In the genomic region with DNA sequence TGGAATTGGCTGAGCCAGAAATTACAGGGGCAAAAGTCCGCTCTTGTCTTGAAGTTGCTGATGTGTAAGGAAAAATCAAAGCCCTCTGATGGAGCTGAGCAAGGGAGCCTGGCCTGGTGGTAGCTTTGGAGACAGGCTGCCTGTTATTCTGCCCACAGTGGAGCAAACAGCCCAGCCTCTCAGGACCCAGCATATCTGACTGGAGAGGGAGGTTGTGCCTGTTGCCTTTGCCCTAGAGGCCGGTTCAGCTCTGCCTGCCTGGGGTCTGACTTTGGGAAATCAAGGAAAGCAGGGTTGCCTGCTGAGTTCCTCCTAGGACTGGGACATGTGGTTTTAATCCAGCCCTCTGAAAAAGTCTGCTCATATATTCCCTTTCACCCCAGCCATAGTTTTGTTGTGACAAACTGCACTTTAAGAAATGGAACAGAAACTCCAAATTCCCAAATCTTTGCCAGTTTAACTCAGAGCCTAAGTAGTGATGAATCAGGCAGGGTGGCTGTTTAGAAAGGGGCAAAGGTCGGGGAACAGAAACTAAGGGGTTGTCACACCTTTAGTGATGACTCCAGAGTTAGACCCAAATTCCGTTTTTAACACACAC, we compare ENCODE assay signal across 31 cellular contexts. TPM values are rescaled to one million over a fixed set of nuclear protein-coding genes. Genes with fewer than 3 reads are reported as not detected.
A peak's percentile ranks its signal among the peaks of the same experiment; 100 is the strongest.
DNase-seq lines count a peak whose midpoint lies in the region; ATAC-seq and TF ChIP-seq lines count a peak whose summit lies in the region.
"Had no signal": no experiment of that assay in that cellular context is flagged by ENCODE, and none has a peak within 500 bp of the region (broad histone marks: within the 10 kb centered on the region; RNA-seq: fewer than 3 reads in every experiment).

No MANE protein-coding gene starts in this region.

- POLR2A ChIA-PET in CD8-positive, alpha-beta T cell (lab: Charles Lee) = no interaction called here
- POLR2A ChIA-PET in PC-3 (lab: Charles Lee; ENCODE audit: unreplicated experiment) = no interaction called here

- TF ChIP-seq POLR2A in ovary (IDR thresholded peaks at IDR 0.05) = no peak

- no peak for ATAC-seq in CD8-positive, alpha-beta T cell
- ATAC-seq in GM21515 (IDR thresholded peaks at IDR 0.05; ENCODE audit: unreplicated experiment) = no peak
- ATAC-seq in PC-3 = no peak
- ATAC-seq: activated CD8-positive, alpha-beta T cell treated with anti-CD3 and anti-CD28 coated beads, Interleukin-2, amount 10 ng/mL, durations not matched to agents 7 days and 5 days; heart left ventricle; left colon; Panc1; stimulated activated effector memory CD8-positive, alpha-beta T cell treated with anti-CD3 and anti-CD28 coated beads, Interleukin-12 subunit alpha, Interleukin-12 subunit beta, amount 100 ng/mL, for 72 hours had no signal

- no peak overlapping the region for H3K4me2 ChIP-seq in PC-3 (ENCODE audit: low read length)

- H3K9me3 Mint-ChIP-seq in CD8-positive, alpha-beta T cell = peaks cover 2% of the 10 kb centered on the region
- H3K9me3 Mint-ChIP-seq: dendritic cell treated with granulocyte-macrophage colony-stimulating factor and Interleukin-4, amounts not matched to agents 40 ng/mL and 50 ng/mL, for 4 days; memory B cell; stimulated activated effector memory CD8-positive, alpha-beta T cell treated with anti-CD3 and anti-CD28 coated beads, Interleukin-12 subunit alpha, Interleukin-12 subunit beta, amount 100 ng/mL, for 72 hours had no signal

- no peak overlapping the region for H3K4me3 Mint-ChIP-seq in CD8-positive, alpha-beta T cell
- H3K4me3 Mint-ChIP-seq: activated CD8-positive, alpha-beta T cell treated with anti-CD3 and anti-CD28 coated beads, Interleukin-2, amount 10 ng/mL, durations not matched to agents 7 days and 5 days; activated T-cell treated with anti-CD3 and anti-CD28 coated beads, Interleukin-2, amount 50 U/mL, for 24 hours; dendritic cell treated with granulocyte-macrophage colony-stimulating factor and Interleukin-4, amounts not matched to agents 40 ng/mL and 50 ng/mL, for 4 days; memory B cell; stimulated activated effector memory CD8-positive, alpha-beta T cell treated with anti-CD3 and anti-CD28 coated beads, Interleukin-12 subunit alpha, Interleukin-12 subunit beta, amount 100 ng/mL, for 72 hours had no signal

- H3K36me3 Mint-ChIP-seq in CD8-positive, alpha-beta T cell = peaks cover 2% of the 10 kb centered on the region
- H3K36me3 Mint-ChIP-seq: CD8-positive, alpha-beta memory T cell; memory B cell; stimulated activated effector memory CD8-positive, alpha-beta T cell treated with anti-CD3 and anti-CD28 coated beads, Interleukin-12 subunit alpha, Interleukin-12 subunit beta, amount 100 ng/mL, for 72 hours had no signal

- no peak overlapping the region for H3K9ac ChIP-seq in PC-3 (ENCODE audit: low read length)

- CTCF ChIA-PET in CD8-positive, alpha-beta T cell (lab: Charles Lee) = interaction anchor here (1.0 to 1.3 kb wide), 2 partner anchors 15 to 57 kb away, joined by 3 to 4 read pairs; no protein-coding TSS in a partner anchor
- CTCF ChIA-PET in PC-3 (lab: Charles Lee) = no interaction called here

- H3K4me1 Mint-ChIP-seq in CD8-positive, alpha-beta T cell (ENCODE audit: low read depth) = peaks cover 55% of the 10 kb centered on the region

- DNase-seq in AG10803 (ENCODE audit: low read depth) (peak; percentile 37), fibroblast of peridontal ligament (ENCODE audit: extremely low read depth) (peak; percentile 35), ovary (no peak), PC-3 (no peak), NCI-H2081 treated with DMSO at 0.1 percent for 48 hours (lab: John Stamatoyannopoulos, UW) (no peak)
- DNase-seq in CD8-positive, alpha-beta T cell = no peak
- DNase-seq: activated CD4-positive, CD25-positive, alpha-beta regulatory T cell treated with anti-CD3 and anti-CD28 coated beads, Interleukin-2, amount 50 U/mL, for 72 hours; activated CD8-positive, alpha-beta T cell treated with anti-CD3 and anti-CD28 coated beads, Interleukin-2, amount 10 ng/mL, durations not matched to agents 7 days and 5 days; activated gamma-delta T cell treated with Interleukin-2 at 50 U/mL for 16 hours; activated T-cell treated with anti-CD3 and anti-CD28 coated beads, Interleukin-2, amount 50 U/mL, for 24 hours; aorta; CD8-positive, alpha-beta memory T cell; DMS153; heart left ventricle; KG1; left colon; MM.1S; NCI-H1417 treated with DMSO at 0.1 percent for 48 hours; NCI-H2107; NCI-H510A; NK-92 treated with Interleukin-12 subunit alpha and Interleukin-12 subunit beta, amount 100 ng/mL, for 24 hours; SJCRH30; spleen; stimulated activated CD4-positive, alpha-beta T cell treated with anti-CD3 and anti-CD28 coated beads, Interleukin-2, amount 100 ng/mL, for 48 hours had no signal

- BruUV-seq in PC-3 (replicated peaks; lab: Mats Ljungman, UMichigan) = no TSS peak

- 48 to 52% (median 52%) methylated on average over 4 of the region's 4 CpGs for WGBS in ovary, 3 donors

- no peak overlapping the region for H2AFZ ChIP-seq in PC-3 (ENCODE audit: low read length)

- peaks cover 66% of the 10 kb centered on the region for H3K4me1 ChIP-seq in CD8-positive, alpha-beta T cell (ENCODE audit: insufficient read depth, low read length)
- H3K4me1 ChIP-seq in ovary (ENCODE audit: insufficient read depth) (peaks cover 8% of the 10 kb centered on the region), PC-3 (ENCODE audit: insufficient read depth, low read length) (0 out of 2 replicates have a peak, but pooled peaks cover 3% of the 10 kb centered on the region)
- H3K4me1 ChIP-seq: SJCRH30 had no signal

- no peak overlapping the region for H3K4me3 ChIP-seq in AG10803 (ENCODE audit: low read length)
- H3K4me3 ChIP-seq in CD8-positive, alpha-beta T cell (ENCODE audit: low read depth, low read length) = no peak overlapping the region
- H3K4me3 ChIP-seq in ovary = no peak overlapping the region
- no peak overlapping the region for H3K4me3 ChIP-seq in PC-3 (ENCODE audit: low read length)
- H3K4me3 ChIP-seq: cardiac muscle cell, heart left ventricle, SJCRH30, spleen had no signal

- H3K27ac ChIP-seq in CD8-positive, alpha-beta T cell (ENCODE audit: low read depth, low read length) = no peak overlapping the region
- H3K27ac ChIP-seq in ovary (peak overlapping the region; percentile 38 to 46), PC-3 (ENCODE audit: low read length) (no peak overlapping the region)
- H3K27ac ChIP-seq: cardiac muscle cell, heart left ventricle, SJCRH30, spleen had no signal

- H3K79me2 ChIP-seq in PC-3 (ENCODE audit: low read length) = no peaks in the 10 kb centered on the region

- peaks cover 29% of the 10 kb centered on the region for H3K9me3 ChIP-seq in CD8-positive, alpha-beta T cell (ENCODE audit: low read length)
- no peaks in the 10 kb centered on the region for H3K9me3 ChIP-seq in ovary
- peaks cover 3% of the 10 kb centered on the region; the same call in 1 of the 2 replicates for H3K9me3 ChIP-seq in PC-3 (ENCODE audit: low read length)
- H3K9me3 ChIP-seq: SJCRH30 had no signal

- H3K27ac Mint-ChIP-seq in CD8-positive, alpha-beta T cell = peak overlapping the region; percentile 80
- H3K27ac Mint-ChIP-seq: activated CD8-positive, alpha-beta T cell treated with anti-CD3 and anti-CD28 coated beads, Interleukin-2, amount 10 ng/mL, durations not matched to agents 7 days and 5 days; dendritic cell treated with granulocyte-macrophage colony-stimulating factor and Interleukin-4, amounts not matched to agents 40 ng/mL and 50 ng/mL, for 4 days; memory B cell; stimulated activated effector memory CD8-positive, alpha-beta T cell treated with anti-CD3 and anti-CD28 coated beads, Interleukin-12 subunit alpha, Interleukin-12 subunit beta, amount 100 ng/mL, for 72 hours had no signal

- intact Hi-C loops in CD8-positive, alpha-beta T cell (cut with DNase I, micrococcal nuclease) = loop anchor here in 1 of 2 experiments (5.0 kb wide), 1 partner anchor 88 kb away; a partner anchor contains a TSS
- intact Hi-C loops in ovary (cut with DNase I) = no loop called here
- intact Hi-C loops in PC-3 (cut with micrococcal nuclease) = no loop called here

- H3K36me3 ChIP-seq in CD8-positive, alpha-beta T cell (ENCODE audit: insufficient read depth, low read length) = no peaks in the 10 kb centered on the region
- H3K36me3 ChIP-seq in ovary = no peaks in the 10 kb centered on the region
- no peaks in the 10 kb centered on the region for H3K36me3 ChIP-seq in PC-3 (ENCODE audit: low read depth, low read length)
- H3K36me3 ChIP-seq: cardiac muscle cell, heart left ventricle, SJCRH30, spleen had no signal

- no peaks in the 10 kb centered on the region for H4K20me1 ChIP-seq in PC-3 (ENCODE audit: low read length)

- H3K9me2 ChIP-seq in PC-3 (replicated peaks; ENCODE audit: low read length) = no peaks in the 10 kb centered on the region

- no peaks in the 10 kb centered on the region for H3K27me3 Mint-ChIP-seq in CD8-positive, alpha-beta T cell (ENCODE audit: low read depth)
- H3K27me3 Mint-ChIP-seq: activated T-cell treated with anti-CD3 and anti-CD28 coated beads, Interleukin-2, amount 50 U/mL, for 24 hours; dendritic cell treated with granulocyte-macrophage colony-stimulating factor and Interleukin-4, amounts not matched to agents 40 ng/mL and 50 ng/mL, for 4 days had no signal

- TF ChIP-seq CTCF in AG10803 (conservative IDR thresholded peaks at IDR 0.05; ENCODE audit: low read length) (no peak), ovary (IDR thresholded peaks at IDR 0.05) (no peak), PC-3 (conservative IDR thresholded peaks at IDR 0.05; ENCODE audit: low read depth, low read length) (no peak)
- TF ChIP-seq CTCF in CD8-positive, alpha-beta T cell (IDR thresholded peaks at IDR 0.05) = no peak

- TF ChIP-seq EP300 in ovary (IDR thresholded peaks at IDR 0.05) = no peak

- no peaks in the 10 kb centered on the region for H3F3A ChIP-seq in PC-3 (ENCODE audit: low read length, unreplicated experiment)

- no peaks in the 10 kb centered on the region for H3K27me3 ChIP-seq in CD8-positive, alpha-beta T cell (ENCODE audit: insufficient read depth, low read length)
- H3K27me3 ChIP-seq in ovary (no peaks in the 10 kb centered on the region), PC-3 (ENCODE audit: low read length) (no peaks in the 10 kb centered on the region)
- H3K27me3 ChIP-seq: cardiac muscle cell, heart left ventricle, SJCRH30, spleen had no signal

RNA-seq across cellular contexts. Expression of a gene that starts 40.2 kb away (rescaled TPM):
- under 1 TPM in 1 of 2 experiments, not detected in 1; 0.19 TPM for total RNA-seq in CD8-positive, alpha-beta T cell
- total RNA-seq in ovary (10 to 100 TPM in 6 of 7 donors, 1 to 10 TPM in 1; 6.3 to 41.3 (median 26.9) TPM), PC-3 (2014; rRNA removed) (1.9 and 2.5 TPM in 2 replicates)
- 1 to 10 TPM; 5.4 to 5.8 TPM for polyA plus RNA-seq in ovary
- total RNA-seq: activated CD8-positive, alpha-beta T cell treated with anti-CD3 and anti-CD28 coated beads, Interleukin-2, amount 10 ng/mL, durations not matched to agents 7 days and 5 days; CD8-positive, alpha-beta memory T cell; HT1080; SJCRH30 had no signal
- polyA plus RNA-seq: CD8-positive, alpha-beta memory T cell had no signal

Comparison
In these comparisons a context has a peak if more than half of its experiments do, and no peak if none do; other contexts are left out.
1. DNase-seq: peak in AG10803 (single experiment) and fibroblast of peridontal ligament (single experiment); none in CD8-positive, alpha-beta T cell (0 of 7), ovary (0 of 5), PC-3 (single experiment) and NCI-H2081 treated with DMSO at 0.1 percent for 48 hours (single experiment).
2. H3K27ac ChIP-seq: peak in ovary (2 of 2); none in CD8-positive, alpha-beta T cell (single experiment) and PC-3 (single experiment).